Comparison of ENCODE assay signal across 9 cellular contexts in the genomic region with DNA sequence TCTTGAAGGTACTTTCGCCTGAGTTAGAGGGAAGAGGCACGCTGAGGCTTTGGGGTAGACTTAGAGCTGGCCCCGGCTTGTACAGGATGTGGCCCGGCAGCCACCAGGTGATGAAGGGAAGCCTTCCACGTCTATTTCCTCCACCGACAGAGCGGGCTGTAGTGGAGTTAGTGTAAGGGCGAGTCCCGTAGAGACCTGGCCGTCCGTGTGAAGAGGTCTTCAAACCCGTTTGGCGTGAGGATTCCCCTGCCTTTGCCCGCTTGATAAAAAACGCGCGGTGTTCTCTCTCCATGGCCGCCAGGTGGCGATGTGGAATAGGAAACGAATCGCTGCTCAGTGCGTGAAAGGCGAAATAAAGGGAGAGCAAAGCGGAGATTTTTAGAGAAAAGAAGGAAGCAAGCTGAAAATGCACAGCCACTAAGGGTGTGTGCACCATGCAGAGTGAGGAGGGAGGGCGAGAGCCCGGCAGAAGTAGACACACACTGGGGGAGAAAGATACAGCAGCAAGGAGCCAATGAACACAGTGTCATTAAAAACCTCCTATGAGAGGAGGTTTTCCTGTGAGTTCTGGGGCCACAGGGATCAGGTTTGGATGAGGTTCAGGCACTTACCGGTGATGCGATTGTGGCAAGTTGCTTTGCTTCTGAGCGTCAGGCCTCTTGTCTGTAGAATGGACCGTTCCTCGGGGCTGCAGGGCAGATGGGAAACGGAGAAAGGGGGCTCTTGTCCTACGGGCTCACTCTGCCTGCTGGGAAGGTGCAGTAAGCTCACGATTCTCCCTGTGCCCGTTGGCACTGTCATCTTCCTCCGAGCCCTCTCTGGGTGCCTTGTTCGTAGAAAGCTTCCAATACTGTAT. TPM values are rescaled to one million over a fixed set of nuclear protein-coding genes. Genes with fewer than 3 reads are reported as not detected.
DNase-seq lines count a peak whose midpoint lies in the region; ATAC-seq and TF ChIP-seq lines count a peak whose summit lies in the region.
"Had no signal": no experiment of that assay in that cellular context is flagged by ENCODE, and none has a peak within 500 bp of the region (broad histone marks: within the 10 kb centered on the region; RNA-seq: fewer than 3 reads in every experiment).

No MANE protein-coding gene starts in this region.

- no peak overlapping the region for H4K5ac ChIP-seq in H9 (ENCODE audit: insufficient read length, low read depth, low read length)

- H2BK12ac ChIP-seq in H9 (ENCODE audit: insufficient read length, low read depth, low read length): no peak overlapping the region

- no peak overlapping the region for H3K27ac ChIP-seq in H9 (ENCODE audit: insufficient read length, low read depth, low read length)

- no peak overlapping the region for H3K4ac ChIP-seq in H9 (ENCODE audit: low read depth, low read length)

- no peak overlapping the region for H2AFZ ChIP-seq in H9 (ENCODE audit: low read length)

- H4K8ac ChIP-seq in H9 (replicated peaks; ENCODE audit: insufficient read length, low read depth, low read length): no peak overlapping the region

- no peaks in the 10 kb centered on the region for H3K9me3 ChIP-seq in H9 (ENCODE audit: control insufficient read depth, low read depth, low read length)

- H3K23me2 ChIP-seq in H9 (ENCODE audit: insufficient read length, low read depth, low read length, poor library complexity, severe bottlenecking): no peaks in the 10 kb centered on the region

- no peak overlapping the region for H2AK5ac ChIP-seq in H9 (ENCODE audit: insufficient read length, low read length)

- H3K56ac ChIP-seq in H9 (ENCODE audit: insufficient read length, low read depth, low read length): no peak overlapping the region

- intact Hi-C loops in left ventricle myocardium superior (cut with micrococcal nuclease): loop anchor here (5.0 kb wide), 2 partner anchors 38 to 278 kb away; no protein-coding TSS in a partner anchor

- no peak overlapping the region for H3K4me2 ChIP-seq in H9 (ENCODE audit: insufficient read depth, insufficient read length, low read length)

- H3K27me3 ChIP-seq in H9 (ENCODE audit: insufficient read depth, low read length): no peaks in the 10 kb centered on the region

- no peak overlapping the region for H3K14ac ChIP-seq in H9 (ENCODE audit: insufficient read depth, low read length)

- H2BK15ac ChIP-seq in H9 (ENCODE audit: low read depth, low read length): no peak overlapping the region

- H3K18ac ChIP-seq in H9 (ENCODE audit: insufficient read length, low read depth, low read length): no peak overlapping the region

- DNase-seq in EL (peak; percentile 82), H9 (peak; percentile 84), NCI-H1048 (lab: John Stamatoyannopoulos, UW) (peak; percentile 75), T follicular helper cell (ENCODE audit: low read depth) (peak; percentile 37), left ventricle myocardium superior (peak; percentile 83), retinal pigment epithelial cell (ENCODE audit: low read depth) (peak; percentile 38)
- DNase-seq in activated naive CD8-positive, alpha-beta T cell treated with anti-CD3 and anti-CD28 coated beads, Interleukin-2, amount 50 U/mL, for 24 hours: peak; percentile 79

- ATAC-seq in activated naive CD8-positive, alpha-beta T cell treated with anti-CD3 and anti-CD28 coated beads, Interleukin-2, amount 50 U/mL, for 24 hours: peak; percentile 63
- ATAC-seq in left ventricle myocardium superior: peak; percentile 58
- no peak for ATAC-seq in GM18520 (IDR thresholded peaks at IDR 0.05; ENCODE audit: unreplicated experiment)

- peak overlapping the region in 1 of 2 experiments; percentile 57; a peak in 4 of 5 replicates for H3K4me3 Mint-ChIP-seq in H9
- peak overlapping the region; percentile 9 for H3K4me3 Mint-ChIP-seq in activated naive CD8-positive, alpha-beta T cell treated with anti-CD3 and anti-CD28 coated beads, Interleukin-2, amount 50 U/mL, for 24 hours

- H3K27ac Mint-ChIP-seq in H9: peak overlapping the region in 1 of 3 experiments; percentile 74; a peak in 1 of 7 replicates
- H3K27ac Mint-ChIP-seq in activated naive CD8-positive, alpha-beta T cell treated with anti-CD3 and anti-CD28 coated beads, Interleukin-2, amount 50 U/mL, for 24 hours: no peak overlapping the region

- peaks cover 0 to 9% (median 3%) of the 10 kb centered on the region in 3 experiments; a peak in 4 of 7 replicates for H3K36me3 Mint-ChIP-seq in H9 (ENCODE audit: insufficient read depth in 1 of 3, low read depth in 3 of 3)
- no peaks in the 10 kb centered on the region for H3K36me3 Mint-ChIP-seq in activated naive CD8-positive, alpha-beta T cell treated with anti-CD3 and anti-CD28 coated beads, Interleukin-2, amount 50 U/mL, for 24 hours (ENCODE audit: low read depth)

- no CpG with 5 or more reads among the region's 37 CpGs for WGBS in H9 (ENCODE audit: extremely low coverage, insufficient read length, low lambda C conversion rate)

- H3K4me1 ChIP-seq in H9 (ENCODE audit: insufficient read depth, low read length): no peaks in the 10 kb centered on the region; the same call in 1 of the 2 replicates

- TF ChIP-seq CTCF in H9 (conservative IDR thresholded peaks at IDR 0.05) (peak; percentile 94), retinal pigment epithelial cell (conservative IDR thresholded peaks at IDR 0.05; ENCODE audit: low read depth, low read length) (peak; percentile 87)

- H2BK20ac ChIP-seq in H9 (ENCODE audit: low read depth, low read length, poor library complexity, severe bottlenecking): no peak overlapping the region

- peaks cover 52 to 58% of the 10 kb centered on the region in 2 experiments for H3K4me1 Mint-ChIP-seq in H9
- peaks cover 12% of the 10 kb centered on the region for H3K4me1 Mint-ChIP-seq in activated naive CD8-positive, alpha-beta T cell treated with anti-CD3 and anti-CD28 coated beads, Interleukin-2, amount 50 U/mL, for 24 hours

- H3K23ac ChIP-seq in H9 (ENCODE audit: insufficient read length, low read depth, low read length): no peak overlapping the region

- peaks cover 30% of the 10 kb centered on the region for H3K27me3 Mint-ChIP-seq in H9 (ENCODE audit: low read depth)
- peaks cover 54% of the 10 kb centered on the region for H3K27me3 Mint-ChIP-seq in activated naive CD8-positive, alpha-beta T cell treated with anti-CD3 and anti-CD28 coated beads, Interleukin-2, amount 50 U/mL, for 24 hours

- no peaks in the 10 kb centered on the region for H4K20me1 ChIP-seq in H9 (ENCODE audit: control insufficient read depth, insufficient read depth, insufficient read length)

- no peak overlapping the region for H3K9ac ChIP-seq in H9 (ENCODE audit: extremely low read depth, insufficient read length, low read length)

- no peak overlapping the region for H4K91ac ChIP-seq in H9 (ENCODE audit: insufficient read length, low read depth, low read length)

- no peak overlapping the region for H2BK120ac ChIP-seq in H9 (ENCODE audit: low read depth, low read length, poor library complexity, severe bottlenecking)

- H3K79me1 ChIP-seq in H9 (ENCODE audit: insufficient read depth, low read depth, low read length, poor library complexity, severe bottlenecking): no peaks in the 10 kb centered on the region

- peak overlapping the region; percentile 17 for H3K4me3 ChIP-seq in retinal pigment epithelial cell (ENCODE audit: low read length)

- H3K9me3 Mint-ChIP-seq in H9: peaks cover 0 to 11% of the 10 kb centered on the region in 2 experiments; a peak in 4 of 5 replicates
- no peaks in the 10 kb centered on the region for H3K9me3 Mint-ChIP-seq in activated naive CD8-positive, alpha-beta T cell treated with anti-CD3 and anti-CD28 coated beads, Interleukin-2, amount 50 U/mL, for 24 hours

- H2BK5ac ChIP-seq in H9 (ENCODE audit: insufficient read length, low read length): no peak overlapping the region

- H3T11ph ChIP-seq in H9 (ENCODE audit: low read length): no peak overlapping the region

- no peaks in the 10 kb centered on the region for H3K79me2 ChIP-seq in H9 (ENCODE audit: insufficient read depth, low read length)

RNA-seq across cellular contexts. Expression of a gene that starts 34.2 kb away (rescaled TPM):
- total RNA-seq in H9 (2021): 73.5 and 77.7 TPM in 2 replicates
- total RNA-seq in left ventricle myocardium superior: 6.8 TPM

RNA-seq across cellular contexts. Expression of a gene that starts 59.0 kb away (rescaled TPM):
- total RNA-seq in H9 (2021) (0.29 and 0.81 TPM in 2 replicates), left ventricle myocardium superior (285 TPM)
- total RNA-seq: temporal lobe had no signal

Comparison
In these comparisons a context has a peak if more than half of its experiments do, and no peak if none do; other contexts are left out.
1. RNA of a gene that starts 59.0 kb away (total RNA-seq): 285 TPM in left ventricle myocardium superior (single experiment); 0.29 to 0.81 TPM in H9; every median in the first group is over 100 times any median in the second.
2. Peak in every context shown above with its lines, with median percentiles within 50 percentile points of each other: DNase-seq.